Comparison of ENCODE assay signal across 17 cellular contexts in the genomic region with DNA sequence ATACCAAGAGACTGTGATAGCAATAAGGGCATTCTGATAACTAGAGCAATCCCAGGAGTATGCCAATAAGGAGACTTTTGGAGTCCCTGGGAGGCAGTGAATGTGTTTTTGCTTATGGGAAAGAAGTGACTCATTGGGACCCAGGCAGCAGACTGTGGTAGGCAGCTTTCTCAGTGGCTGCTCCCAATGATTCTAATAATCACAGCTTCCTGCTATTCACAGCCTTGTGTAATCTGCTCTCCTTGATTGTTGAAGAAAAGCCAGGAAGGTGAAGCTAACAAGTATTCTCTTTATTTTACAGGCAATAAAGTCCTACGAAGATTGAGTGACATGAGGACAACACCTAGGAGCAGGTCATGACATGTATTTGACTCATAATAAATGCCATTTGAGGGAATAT.
A peak's percentile ranks its signal among the peaks of the same experiment; 100 is the strongest.
DNase-seq lines count a peak whose midpoint lies in the region; ATAC-seq and TF ChIP-seq lines count a peak whose summit lies in the region.
"Had no signal": no experiment of that assay in that cellular context is flagged by ENCODE, and none has a peak within 500 bp of the region (broad histone marks: within the 10 kb centered on the region; RNA-seq: fewer than 3 reads in every experiment).

No MANE protein-coding gene starts in this region.

- H3K9me3 Mint-ChIP-seq in endodermal cell: no peaks in the 10 kb centered on the region
- H3K9me3 Mint-ChIP-seq in CD4-positive, alpha-beta T cell: no peaks in the 10 kb centered on the region
- H3K9me3 Mint-ChIP-seq: activated naive CD4-positive, alpha-beta T cell treated with anti-CD3 and anti-CD28 coated beads, Interleukin-2, amount 50 U/mL, for 72 hours; stimulated activated naive CD8-positive, alpha-beta T cell treated with anti-CD3 and anti-CD28 coated beads, Interleukin-15, Interleukin-2, amounts not matched to agents 100 ng/mL and 50 ng/mL, for 24 hours; T-helper 1 cell treated with Interleukin-12 subunit alpha and Interleukin-12 subunit beta and Interleukin-4 antibody, amounts not matched to agents 30 μg/mL and 1 μg/mL, for 36 hours had no signal

- H3K9me3 ChIP-seq in tibial artery: no peaks in the 10 kb centered on the region
- H3K9me3 ChIP-seq in endodermal cell (ENCODE audit: control insufficient read depth, low read length): no peaks in the 10 kb centered on the region
- H3K9me3 ChIP-seq in CD4-positive, alpha-beta T cell (ENCODE audit: control insufficient read depth, low read length): no peaks in the 10 kb centered on the region

- H3K4me3 ChIP-seq in astrocyte of the spinal cord (ENCODE audit: low read depth, low read length) (no peak overlapping the region), tibial artery (no peak overlapping the region), endodermal cell (ENCODE audit: low read length) (no peak overlapping the region)

- CTCF ChIA-PET in CD4-positive, alpha-beta T cell (lab: Charles Lee): no interaction called here

- in situ Hi-C loops in ACHN (cut with HindIII; ENCODE audit: low pct_ligation_motif_present, low pct_unique_long_range_greater_than_20kb, low sequenced_read_pairs) (no loop called here), astrocyte of the spinal cord (cut with HindIII; ENCODE audit: low sequenced_read_pairs) (no loop called here)

- intact Hi-C loops in tibial artery (cut with DNase I; ENCODE audit: low total_unique reads): no loop called here
- intact Hi-C loops in CD4-positive, alpha-beta T cell (cut with DNase I, micrococcal nuclease): no loop called here

- H3K27me3 Mint-ChIP-seq in endodermal cell (ENCODE audit: insufficient read depth): no peaks in the 10 kb centered on the region
- no peaks in the 10 kb centered on the region for H3K27me3 Mint-ChIP-seq in CD4-positive, alpha-beta T cell
- H3K27me3 Mint-ChIP-seq: stimulated activated naive CD8-positive, alpha-beta T cell treated with anti-CD3 and anti-CD28 coated beads, Interleukin-15, Interleukin-2, amounts not matched to agents 100 ng/mL and 50 ng/mL, for 24 hours had no signal

- no peak for ATAC-seq in CD4-positive, alpha-beta T cell (ENCODE audit: poor library complexity)
- ATAC-seq: activated naive CD4-positive, alpha-beta T cell treated with anti-CD3 and anti-CD28 coated beads, Interleukin-2, amount 50 U/mL, for 72 hours; Panc1 had no signal

- 100% methylated on average over 1 of the region's 1 CpG; no CpG with 5 or more reads in 1 of the 2 experiments for WGBS in endodermal cell (ENCODE audit: insufficient coverage in 1 of 2, insufficient read length in 1 of 2), 2 experiments

- H3K9ac ChIP-seq in endodermal cell (ENCODE audit: extremely low read depth, low read length, poor library complexity, severe bottlenecking): no peak overlapping the region

- H3K27ac Mint-ChIP-seq in endodermal cell: no peak overlapping the region
- H3K27ac Mint-ChIP-seq in CD4-positive, alpha-beta T cell: no peak overlapping the region
- H3K27ac Mint-ChIP-seq: stimulated activated naive CD8-positive, alpha-beta T cell treated with anti-CD3 and anti-CD28 coated beads, Interleukin-15, Interleukin-2, amounts not matched to agents 100 ng/mL and 50 ng/mL, for 24 hours; T-helper 1 cell treated with Interleukin-12 subunit alpha and Interleukin-12 subunit beta and Interleukin-4 antibody, amounts not matched to agents 30 μg/mL and 1 μg/mL, for 36 hours had no signal

- H3K27me3 ChIP-seq in tibial artery (no peaks in the 10 kb centered on the region), endodermal cell (ENCODE audit: control insufficient read depth, insufficient read depth, low read length, poor library complexity, severe bottlenecking) (no peaks in the 10 kb centered on the region)
- H3K27me3 ChIP-seq in CD4-positive, alpha-beta T cell (ENCODE audit: control insufficient read depth, insufficient read depth, low read length): no peaks in the 10 kb centered on the region

- H3K36me3 ChIP-seq in tibial artery: no peaks in the 10 kb centered on the region
- H3K36me3 ChIP-seq in endodermal cell (ENCODE audit: control insufficient read depth, insufficient read depth, low read length): no peaks in the 10 kb centered on the region

- peaks cover 5% of the 10 kb centered on the region for H3K4me1 Mint-ChIP-seq in endodermal cell
- no peaks in the 10 kb centered on the region for H3K4me1 Mint-ChIP-seq in CD4-positive, alpha-beta T cell (ENCODE audit: low read depth)

- TF ChIP-seq CTCF in astrocyte of the spinal cord (IDR thresholded peaks at IDR 0.05; ENCODE audit: low read depth, low read length) (no peak), tibial artery (IDR thresholded peaks at IDR 0.05) (no peak), endodermal cell (conservative IDR thresholded peaks at IDR 0.05) (no peak)
- TF ChIP-seq CTCF in CD4-positive, alpha-beta T cell (IDR thresholded peaks at IDR 0.05): no peak

- H3K27ac ChIP-seq in tibial artery (no peak overlapping the region), endodermal cell (ENCODE audit: low read depth, low read length) (no peak overlapping the region)
- H3K27ac ChIP-seq in CD4-positive, alpha-beta T cell (ENCODE audit: low read depth, low read length): no peak overlapping the region

- H3K36me3 Mint-ChIP-seq in endodermal cell (ENCODE audit: low read depth): no peaks in the 10 kb centered on the region
- H3K36me3 Mint-ChIP-seq in CD4-positive, alpha-beta T cell (ENCODE audit: low read depth): peaks cover 99% of the 10 kb centered on the region

- DNase-seq in ACHN (peak; percentile 31), HPDE6-E6E7 (ENCODE audit: extremely low spot score) (peak; percentile 22), astrocyte of the spinal cord (ENCODE audit: low read depth, low spot score) (peak; percentile 57), glomerular visceral epithelial cell (ENCODE audit: extremely low spot score) (peak; percentile 77), tibial artery (no peak), endodermal cell (no peak), T-helper 9 cell (no peak)
- no peak for DNase-seq in CD4-positive, alpha-beta T cell
- DNase-seq: DMS 273 treated with DMSO at 0.1 percent for 48 hours, KBM-7, midbrain, NCI-H1694, NCI-H526 treated with DMSO at 0.1 percent for 48 hours had no signal

- H3K4me1 ChIP-seq in tibial artery (no peaks in the 10 kb centered on the region), endodermal cell (ENCODE audit: control insufficient read depth, insufficient read depth, low read length) (no peaks in the 10 kb centered on the region)

- POLR2A ChIA-PET in CD4-positive, alpha-beta T cell (lab: Charles Lee): no interaction called here

- H3K4me3 Mint-ChIP-seq in endodermal cell: no peak overlapping the region
- H3K4me3 Mint-ChIP-seq in CD4-positive, alpha-beta T cell: no peak overlapping the region
- H3K4me3 Mint-ChIP-seq: stimulated activated naive CD8-positive, alpha-beta T cell treated with anti-CD3 and anti-CD28 coated beads, Interleukin-15, Interleukin-2, amounts not matched to agents 100 ng/mL and 50 ng/mL, for 24 hours; T-helper 1 cell treated with Interleukin-12 subunit alpha and Interleukin-12 subunit beta and Interleukin-4 antibody, amounts not matched to agents 30 μg/mL and 1 μg/mL, for 36 hours had no signal

Comparison
In these comparisons a context has a peak if more than half of its experiments do, and no peak if none do; other contexts are left out.
1. DNase-seq: peak in ACHN (single experiment), HPDE6-E6E7 (single experiment), astrocyte of the spinal cord (single experiment) and glomerular visceral epithelial cell (single experiment); none in tibial artery (0 of 2), endodermal cell (single experiment), T-helper 9 cell (single experiment) and CD4-positive, alpha-beta T cell (0 of 10).